27 cellular contexts compared by ENCODE assay signal in the genomic region with DNA sequence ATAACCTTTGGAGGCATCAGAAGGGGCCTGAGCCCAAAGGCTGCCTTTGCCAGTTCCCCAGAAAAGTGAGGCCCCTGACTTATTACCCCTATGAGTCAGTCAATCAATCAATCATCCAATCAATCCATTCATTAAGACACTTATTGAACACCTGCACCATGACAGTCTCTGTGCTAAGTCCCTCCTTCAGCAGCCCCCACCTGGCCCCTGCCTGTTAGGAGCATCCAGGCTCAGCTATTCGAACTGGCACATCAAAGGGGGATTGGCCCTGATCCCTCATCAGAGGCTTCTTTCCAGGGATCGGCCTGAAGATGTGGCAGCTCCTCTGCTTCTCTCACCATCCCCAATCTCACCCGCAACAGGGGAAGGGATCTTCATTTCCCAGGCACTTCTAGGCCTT. TPM values are rescaled to one million over a fixed set of nuclear protein-coding genes. Genes with fewer than 3 reads are reported as not detected.
A peak's percentile ranks its signal among the peaks of the same experiment; 100 is the strongest.
DNase-seq lines count a peak whose midpoint lies in the region; ATAC-seq and TF ChIP-seq lines count a peak whose summit lies in the region.
"Had no signal": no experiment of that assay in that cellular context is flagged by ENCODE, and none has a peak within 500 bp of the region (broad histone marks: within the 10 kb centered on the region; RNA-seq: fewer than 3 reads in every experiment).

No MANE protein-coding gene starts in this region.

- no peak overlapping the region for H3K27ac Mint-ChIP-seq in endodermal cell
- H3K27ac Mint-ChIP-seq: natural killer cell; stimulated activated memory B cell treated with anti-CD40 and anti-IgM and Interleukin-4, amounts not matched to agents 10 μg/mL and 1 μg/mL and 100 μg/mL, for 72 hours; T-cell had no signal

- H3K36me3 ChIP-seq in RWPE2 (ENCODE audit: low read depth) = no peaks in the 10 kb centered on the region
- no peaks in the 10 kb centered on the region for H3K36me3 ChIP-seq in endodermal cell (ENCODE audit: control insufficient read depth, insufficient read depth, low read length)
- no peaks in the 10 kb centered on the region for H3K36me3 ChIP-seq in mammary epithelial cell (ENCODE audit: insufficient read depth, low read length)
- H3K36me3 ChIP-seq: brain microvascular endothelial cell, ovary, right atrium auricular region had no signal

- peaks cover 12% of the 10 kb centered on the region for H3K4me1 ChIP-seq in RWPE2 (ENCODE audit: insufficient read depth, poor library complexity, severe bottlenecking)
- H3K4me1 ChIP-seq in endodermal cell (ENCODE audit: control insufficient read depth, insufficient read depth, low read length) = peaks cover 24% of the 10 kb centered on the region
- peaks cover 25% of the 10 kb centered on the region for H3K4me1 ChIP-seq in mammary epithelial cell (ENCODE audit: insufficient read depth, low read length)
- peaks cover 3% of the 10 kb centered on the region for H3K4me1 ChIP-seq in right cardiac atrium (ENCODE audit: control insufficient read depth, insufficient read depth, low read length)

- in situ Hi-C loops in GM13976 (cut with MboI; ENCODE audit: low sequenced_read_pairs, unreplicated experiment) = no loop called here
- in situ Hi-C loops in mammary epithelial cell (cut with MboI; ENCODE audit: low sequenced_read_pairs in 2 of 2) = no loop called here

- no peak overlapping the region for H3K4me3 ChIP-seq in RWPE2 (ENCODE audit: severe bottlenecking)
- H3K4me3 ChIP-seq in endodermal cell (ENCODE audit: low read length) = no peak overlapping the region
- H3K4me3 ChIP-seq in mammary epithelial cell (replicated peaks in 1 of 3; ENCODE audit: insufficient read depth in 1 of 3, low read depth in 2 of 3, low read length in 3 of 3) = no peak overlapping the region
- no peak overlapping the region for H3K4me3 ChIP-seq in right cardiac atrium (ENCODE audit: low read length)
- H3K4me3 ChIP-seq: ovary, right atrium auricular region had no signal

- H4K20me1 ChIP-seq in mammary epithelial cell (ENCODE audit: insufficient read depth, low read length) = no peaks in the 10 kb centered on the region

- peaks cover 44% of the 10 kb centered on the region for H3K4me1 Mint-ChIP-seq in endodermal cell
- H3K4me1 Mint-ChIP-seq: T-cell had no signal

- WGBS in endodermal cell (ENCODE audit: insufficient coverage in 1 of 2, insufficient read length in 1 of 2), 2 experiments = 75 to 88% methylated on average over 3 of the region's 3 CpGs
- WGBS in mammary epithelial cell (ENCODE audit: low coverage, missing lambda C conversion rate) = 100% methylated on average over 2 of the region's 3 CpGs
- 83% methylated on average over 3 of the region's 3 CpGs for WGBS in right cardiac atrium

- H3K9me3 Mint-ChIP-seq in endodermal cell = no peaks in the 10 kb centered on the region
- H3K9me3 Mint-ChIP-seq: CD14-positive monocyte; natural killer cell; stimulated activated memory B cell treated with anti-CD40 and anti-IgM and Interleukin-4, amounts not matched to agents 10 μg/mL and 1 μg/mL and 100 μg/mL, for 72 hours; T-cell had no signal

- H3K4me2 ChIP-seq in mammary epithelial cell (ENCODE audit: insufficient read depth, low read depth, low read length) = no peak overlapping the region

- no peaks in the 10 kb centered on the region for H3K79me2 ChIP-seq in mammary epithelial cell (ENCODE audit: insufficient read depth, low read length)

- dilution Hi-C loops in mammary epithelial cell (cut with HindIII; ENCODE audit: low sequenced_read_pairs) = no loop called here

- H3K27me3 ChIP-seq in RWPE2 (ENCODE audit: insufficient read depth, poor library complexity, severe bottlenecking) (no peaks in the 10 kb centered on the region), endodermal cell (ENCODE audit: control insufficient read depth, insufficient read depth, low read length, poor library complexity, severe bottlenecking) (no peaks in the 10 kb centered on the region), mammary epithelial cell (ENCODE audit: insufficient read depth, low read length) (no peaks in the 10 kb centered on the region), right cardiac atrium (ENCODE audit: control insufficient read depth, insufficient read depth) (no peaks in the 10 kb centered on the region)
- H3K27me3 ChIP-seq: ovary, right atrium auricular region had no signal

- H3K27ac ChIP-seq in RWPE2 (ENCODE audit: poor library complexity, severe bottlenecking) = no peak overlapping the region
- no peak overlapping the region for H3K27ac ChIP-seq in endodermal cell (ENCODE audit: low read depth, low read length)
- no peak overlapping the region for H3K27ac ChIP-seq in mammary epithelial cell (ENCODE audit: insufficient read depth, low read depth, low read length)
- no peak overlapping the region for H3K27ac ChIP-seq in right cardiac atrium (ENCODE audit: low read length)
- H3K27ac ChIP-seq: brain microvascular endothelial cell, ovary, right atrium auricular region had no signal

- ATAC-seq in RWPE2 (ENCODE audit: low read depth) (no peak), sciatic nerve (no peak), right cardiac atrium (no peak)
- ATAC-seq: HCT116, HepG2, natural killer cell, T-cell had no signal

- CTCF ChIA-PET in mammary epithelial cell (lab: Charles Lee; ENCODE audit: low non-redundant PET) = no interaction called here

- H3K9me3 ChIP-seq in RWPE2 (ENCODE audit: severe bottlenecking) (no peaks in the 10 kb centered on the region), endodermal cell (ENCODE audit: control insufficient read depth, low read length) (no peaks in the 10 kb centered on the region), mammary epithelial cell (replicated peaks; ENCODE audit: insufficient read depth, low read length) (no peaks in the 10 kb centered on the region), right cardiac atrium (ENCODE audit: control insufficient read depth, low read length) (no peaks in the 10 kb centered on the region)
- H3K9me3 ChIP-seq: ovary, right atrium auricular region had no signal

- H3K27me3 Mint-ChIP-seq in endodermal cell (ENCODE audit: insufficient read depth) = no peaks in the 10 kb centered on the region

- intact Hi-C loops in sciatic nerve (cut with DNase I) (no loop called here), mammary epithelial cell (cut with micrococcal nuclease) (no loop called here), right cardiac atrium (cut with DNase I) (no loop called here)

- H3K4me3 Mint-ChIP-seq in endodermal cell = no peak overlapping the region
- H3K4me3 Mint-ChIP-seq: CD14-positive monocyte; natural killer cell; stimulated activated memory B cell treated with anti-CD40 and anti-IgM and Interleukin-4, amounts not matched to agents 10 μg/mL and 1 μg/mL and 100 μg/mL, for 72 hours; T-cell had no signal

- BruUV-seq in mammary epithelial cell (replicated peaks; lab: Mats Ljungman, UMichigan) = no TSS peak

- H3K36me3 Mint-ChIP-seq in endodermal cell (ENCODE audit: low read depth) = no peaks in the 10 kb centered on the region
- H3K36me3 Mint-ChIP-seq: CD14-positive monocyte; natural killer cell; stimulated activated memory B cell treated with anti-CD40 and anti-IgM and Interleukin-4, amounts not matched to agents 10 μg/mL and 1 μg/mL and 100 μg/mL, for 72 hours; T-cell had no signal

- no peak overlapping the region for H3K9ac ChIP-seq in endodermal cell (ENCODE audit: extremely low read depth, low read length, poor library complexity, severe bottlenecking)
- no peak overlapping the region for H3K9ac ChIP-seq in mammary epithelial cell (ENCODE audit: insufficient read depth, low read length)

- no peak for TF ChIP-seq CTCF in GM13976 (IDR thresholded peaks at IDR 0.05; ENCODE audit: borderline replicate concordance, control extremely low read depth, extremely low read depth, insufficient read depth, missing control alignments)
- TF ChIP-seq CTCF in RWPE2 (IDR thresholded peaks at IDR 0.05; ENCODE audit: poor library complexity, severe bottlenecking) = no peak
- TF ChIP-seq CTCF in endodermal cell (conservative IDR thresholded peaks at IDR 0.05) = no peak
- no peak for TF ChIP-seq CTCF in mammary epithelial cell (conservative IDR thresholded peaks at IDR 0.05 in 1 of 2, IDR thresholded peaks at IDR 0.05 in 1 of 2; ENCODE audit: extremely low read depth in 1 of 2, insufficient read depth in 1 of 2, low read depth in 1 of 2, low read length in 2 of 2)

- H2AFZ ChIP-seq in mammary epithelial cell (ENCODE audit: low read depth, low read length) = no peak overlapping the region

- DNase-seq in GM13976 (ENCODE audit: low spot score) (peak; percentile 6), RWPE2 (ENCODE audit: low spot score) (peak; percentile 9), endodermal cell (peak; percentile 46), sciatic nerve (ENCODE audit: low spot score) (peak; percentile 45), NOMO-1 treated with DMSO at 0.1 percent for 48 hours (lab: John Stamatoyannopoulos, UW; ENCODE audit: unreplicated experiment) (no peak), mammary epithelial cell (no peak), right cardiac atrium (no peak)
- DNase-seq: activated T-cell treated with anti-CD3 and anti-CD28 coated beads, Interleukin-2, amount 50 U/mL, for 1 hour; brain microvascular endothelial cell; DMS79 treated with DMSO at 0.1 percent for 48 hours; effector CD4-positive, alpha-beta T cell; GF-D8; Kasumi-1; kidney; natural killer cell; NCI-H1436 treated with DMSO at 0.1 percent for 48 hours; NCI-H2171; NK-92 treated with Interleukin-12 subunit alpha and Interleukin-12 subunit beta, amount 100 ng/mL, for 24 hours; ovary; stimulated activated CD4-positive, alpha-beta T cell treated with anti-CD3 and anti-CD28 coated beads, Interleukin-12 subunit alpha, Interleukin-12 subunit beta, amount 100 ng/mL, for 4 hours; stimulated activated CD4-positive, alpha-beta T cell treated with anti-CD3 and anti-CD28 coated beads, Interleukin-4, amount 100 ng/mL, for 1 hour had no signal

RNA-seq across cellular contexts. Expression of gene VEGFA, which starts 27.7 kb away (rescaled TPM):
- total RNA-seq in endodermal cell (100 to 1,000 TPM; 163 to 254 TPM), sciatic nerve (155 TPM), mammary epithelial cell (100 to 1,000 TPM; 161 to 313 TPM), right cardiac atrium (100 to 1,000 TPM; 163 to 296 (median 219) TPM)
- polyA plus RNA-seq in endodermal cell (2013, experiment 1 of 2) = 129 TPM
- 99.2 TPM for polyA plus RNA-seq in endodermal cell (2013, experiment 2 of 2)
- polyA plus RNA-seq in mammary epithelial cell (196 TPM), right cardiac atrium (246 TPM)
- polyA minus RNA-seq in mammary epithelial cell = 634 TPM

RNA-seq across cellular contexts. Expression of gene MRPS18A, which starts 54.7 kb away (rescaled TPM):
- total RNA-seq in endodermal cell (10 to 100 TPM; 53.6 to 58.8 TPM), sciatic nerve (29.7 TPM), mammary epithelial cell (10 to 100 TPM; 27.0 to 49.0 TPM), right cardiac atrium (10 to 100 TPM; 33.1 to 39.0 (median 34.9) TPM)
- polyA plus RNA-seq in endodermal cell (2013, experiment 1 of 2) = 50.7 TPM
- polyA plus RNA-seq in endodermal cell (2013, experiment 2 of 2) = 50.8 TPM
- polyA plus RNA-seq in mammary epithelial cell (63.7 TPM), right cardiac atrium (58.0 TPM)
- 39.5 TPM for polyA minus RNA-seq in mammary epithelial cell

Comparison
In these comparisons a context has a peak if more than half of its experiments do, and no peak if none do; other contexts are left out.
1. DNase-seq: peak in GM13976 (single experiment), RWPE2 (single experiment), endodermal cell (single experiment) and sciatic nerve (single experiment); none in NOMO-1 treated with DMSO at 0.1 percent for 48 hours (single experiment), mammary epithelial cell (single experiment) and right cardiac atrium (0 of 3).